ENCODE assay signal across 25 cellular contexts in genomic region chr11:73191151-73191550, GRCh38. TPM values are rescaled to one million over a fixed set of nuclear protein-coding genes. Genes with fewer than 3 reads are reported as not detected.
DNase-seq lines count a peak whose midpoint lies in the region; ATAC-seq, FAIRE-seq and TF ChIP-seq lines count a peak whose summit lies in the region.
"Had no signal": no experiment of that assay in that cellular context is flagged by ENCODE, and none has a peak within 500 bp of the region (broad histone marks: within the 10 kb centered on the region; RNA-seq: fewer than 3 reads in every experiment).

No MANE protein-coding gene starts in this region.

- no peaks in the 10 kb centered on the region for H3K27me3 ChIP-seq in PC-9 (ENCODE audit: insufficient read depth, low read depth)
- no peaks in the 10 kb centered on the region for H3K27me3 ChIP-seq in pancreas
- H3K27me3 ChIP-seq: BE2C had no signal

- CTCF ChIA-PET in PC-9 (lab: Charles Lee) = no interaction called here

- no peak overlapping the region for H3K9ac ChIP-seq in kidney (ENCODE audit: low read length in 2 of 2)

- no peaks in the 10 kb centered on the region for H3K79me2 ChIP-seq in PC-9 (ENCODE audit: low read depth)

- no peaks in the 10 kb centered on the region for H4K20me1 ChIP-seq in PC-9 (ENCODE audit: insufficient read depth)

- no TSS peak for BruUV-seq in PC-9 (replicated peaks; lab: Mats Ljungman, UMichigan)

- POLR2A ChIA-PET in PC-9 (lab: Charles Lee; ENCODE audit: unreplicated experiment) = no interaction called here

- peaks cover 91% of the 10 kb centered on the region for H3K4me1 ChIP-seq in PC-9 (replicated peaks; ENCODE audit: insufficient read depth)
- H3K4me1 ChIP-seq in kidney (ENCODE audit: control insufficient read depth in 1 of 2, insufficient read depth in 1 of 2, low read depth in 1 of 2, low read length in 2 of 2) = peaks cover 0 to 3% of the 10 kb centered on the region in 2 donors
- H3K4me1 ChIP-seq in pancreas = no peaks in the 10 kb centered on the region

- intact Hi-C loops in PC-9 (cut with micrococcal nuclease; ENCODE audit: unreplicated experiment) (no loop called here), kidney (cut with DNase I) (no loop called here), sciatic nerve (cut with DNase I) (no loop called here), pancreas (cut with DNase I) (no loop called here)

- H3K4me3 ChIP-seq in PC-9 = no peak overlapping the region
- H3K4me3 ChIP-seq in kidney (ENCODE audit: low read length in 2 of 2) = no peak overlapping the region
- no peak overlapping the region for H3K4me3 ChIP-seq in pancreas

- FAIRE-seq in GM12892 (lab: Jason Lieb, UNC) = peak; percentile 40
- no peak for FAIRE-seq in kidney (lab: Jason Lieb, UNC)
- no peak for FAIRE-seq in pancreas (lab: Jason Lieb, UNC)
- FAIRE-seq: D721Med, GM18507, RCC 7860 had no signal

- H3K4me2 ChIP-seq in PC-9 = peak overlapping the region; percentile 81

- H2AFZ ChIP-seq in PC-9 = no peak overlapping the region

- H3K36me3 ChIP-seq in PC-9 (ENCODE audit: low read depth) (no peaks in the 10 kb centered on the region), kidney (ENCODE audit: control insufficient read depth in 1 of 2, insufficient read depth in 2 of 2, low read length in 2 of 2) (no peaks in the 10 kb centered on the region), pancreas (no peaks in the 10 kb centered on the region)
- H3K36me3 ChIP-seq: BE2C had no signal

- H3K27ac ChIP-seq in PC-9 = peak overlapping the region; percentile 99
- no peak overlapping the region for H3K27ac ChIP-seq in kidney (ENCODE audit: low read depth in 2 of 2, low read length in 2 of 2)
- H3K27ac ChIP-seq in pancreas = no peak overlapping the region

- peaks cover 63% of the 10 kb centered on the region for H3F3A ChIP-seq in PC-9 (ENCODE audit: insufficient read depth, low read depth)

- no peak for DNase-seq in GM12892 (ENCODE audit: insufficient read length)
- DNase-seq in PC-9 = no peak
- peak; percentile 49 for DNase-seq in kidney
- peak; percentile 47 for DNase-seq in sciatic nerve (ENCODE audit: low spot score)
- no peak for DNase-seq in islet precursor cell
- DNase-seq in dermis blood vessel endothelial cell = no peak
- DNase-seq in pancreas = no peak
- DNase-seq: BE2C; CD8-positive, alpha-beta T cell; DMS79 treated with DMSO at 0.1 percent for 48 hours; HFFc6; Karpas-422; NCI-H1105; NCI-H1694; NCI-H2107; NCI-H2227 treated with DMSO at 0.1 percent for 48 hours; NCI-H524 treated with DMSO at 0.1 percent for 48 hours; SHP77 treated with DMSO at 0.1 percent for 48 hours had no signal

- WGBS in pancreas, 2 donors = 74 to 77% methylated on average over 6 of the region's 6 CpGs

- no peaks in the 10 kb centered on the region for H3K9me2 ChIP-seq in PC-9 (ENCODE audit: insufficient read depth)

- TF ChIP-seq POLR2A in GM12892 (IDR thresholded peaks at IDR 0.05; ENCODE audit: low read depth, low read length) = no peak

- no peaks in the 10 kb centered on the region for H3K9me3 ChIP-seq in PC-9 (ENCODE audit: insufficient read depth, low read depth)
- no peaks in the 10 kb centered on the region for H3K9me3 ChIP-seq in kidney (ENCODE audit: control insufficient read depth in 1 of 2, low read length in 2 of 2)
- no peaks in the 10 kb centered on the region for H3K9me3 ChIP-seq in pancreas
- H3K9me3 ChIP-seq: BE2C had no signal

- TF ChIP-seq CTCF in PC-9 (conservative IDR thresholded peaks at IDR 0.05) = no peak
- no peak for TF ChIP-seq CTCF in kidney (IDR thresholded peaks at IDR 0.05; ENCODE audit: borderline replicate concordance, extremely low read depth, insufficient read depth)
- TF ChIP-seq CTCF in pancreas (IDR thresholded peaks at IDR 0.05) = no peak

- ATAC-seq in sciatic nerve (no peak), pancreas (no peak), GM21619 (IDR thresholded peaks at IDR 0.05; ENCODE audit: unreplicated experiment) (no peak)
- ATAC-seq: CD8-positive, alpha-beta T cell; SK-N-SH treated with all-trans-retinoic acid at 6 μM for 48 hours had no signal

RNA-seq across cellular contexts. Expression of gene P2RY2, which starts 26.9 kb away (rescaled TPM):
- polyA plus RNA-seq in GM12892 (2012; ENCODE audit: missing spikeins) = not detected
- total RNA-seq in PC-9 (2021) (19.8 and 22.5 TPM in 2 replicates), kidney (9.7 TPM), sciatic nerve (12.3 TPM), dermis blood vessel endothelial cell (0.51 and 1.2 TPM in 2 replicates), pancreas (1 to 10 TPM in 1 of 6 donors, under 1 TPM in 5; 0.24 to 2.0 (median 0.63) TPM)
- polyA plus RNA-seq in kidney (ENCODE audit: insufficient read depth, low read depth, low replicate concordance) (1.3 TPM), pancreas (under 1 TPM; 0.38 to 0.56 TPM)
- total RNA-seq: CD8-positive, alpha-beta T cell; G401; H4 had no signal

RNA-seq across cellular contexts. Expression of gene FCHSD2, which starts 49.0 kb away (rescaled TPM):
- polyA plus RNA-seq in GM12892 (2012; ENCODE audit: missing spikeins) = 70.2 TPM
- total RNA-seq in PC-9 (2021) (20.5 and 22.6 TPM in 2 replicates), kidney (58.7 TPM), sciatic nerve (64.7 TPM), dermis blood vessel endothelial cell (18.0 and 27.6 TPM in 2 replicates), pancreas (10 to 100 TPM in 4 of 6 donors, 1 to 10 TPM in 2; 9.6 to 22.5 (median 11.4) TPM)
- polyA plus RNA-seq in kidney (ENCODE audit: insufficient read depth, low read depth, low replicate concordance) (8.0 TPM), pancreas (1 to 10 TPM; 5.5 to 6.1 TPM)

Comparison
In these comparisons a context has a peak if more than half of its experiments do, and no peak if none do; other contexts are left out.
1. DNase-seq: peak in kidney (single experiment) and sciatic nerve (single experiment); none in GM12892 (single experiment), PC-9 (0 of 2), islet precursor cell (single experiment), dermis blood vessel endothelial cell (single experiment) and pancreas (0 of 6).